ENCODE assay signal across 8 cellular contexts in genomic region chr18:72652990-72653593, GRCh38.
DNase-seq lines count a peak whose midpoint lies in the region; ATAC-seq and TF ChIP-seq lines count a peak whose summit lies in the region.

No MANE protein-coding gene starts in this region.

- H3K4me3 ChIP-seq in fibroblast of pulmonary artery (replicated peaks; ENCODE audit: low read depth, low read length), result no peak overlapping the region

- peak; percentile 93 for ATAC-seq in GM21515 (IDR thresholded peaks at IDR 0.05; ENCODE audit: unreplicated experiment)
- ATAC-seq in SK-N-SH treated with all-trans-retinoic acid at 6 μM for 48 hours, result peak; percentile 93

- DNase-seq in NCI-H2171 treated with DMSO at 0.1 percent for 48 hours (lab: John Stamatoyannopoulos, UW) (peak; percentile 16), NCI-H2171 (lab: John Stamatoyannopoulos, UW) (no peak), HK-2 (ENCODE audit: unreplicated experiment) (peak; percentile 27), fibroblast of pulmonary artery (ENCODE audit: low read depth) (peak; percentile 9), DMS153 (lab: John Stamatoyannopoulos, UW) (no peak)
- peak; percentile 22 for DNase-seq in stimulated activated CD4-positive, alpha-beta T cell treated with anti-CD3 and anti-CD28 coated beads, Interleukin-4, amount 100 ng/mL, for 1 hour

- peak; percentile 30 for TF ChIP-seq CTCF in fibroblast of pulmonary artery (IDR thresholded peaks at IDR 0.05; ENCODE audit: low read length, missing control alignments)

TF ChIP-seq in SK-N-SH treated with all-trans-retinoic acid at 6 μM for 48 hours, 23 proteins besides CTCF, POLR2A, EP300 and RAD21:
- TF ChIP-seq ARNTL (CRISPR knock-in tag; IDR thresholded peaks at IDR 0.05; ENCODE audit: borderline replicate concordance, low read depth), result no peak
- no peak for TF ChIP-seq ZNF8 (CRISPR knock-in tag; IDR thresholded peaks at IDR 0.05)
- no peak for TF ChIP-seq POU6F1 (CRISPR knock-in tag; IDR thresholded peaks at IDR 0.05; ENCODE audit: borderline replicate concordance, low read depth)
- no peak for TF ChIP-seq TSHZ2 (CRISPR knock-in tag; IDR thresholded peaks at IDR 0.05)
- no peak for TF ChIP-seq TCF4 (CRISPR knock-in tag; IDR thresholded peaks at IDR 0.05; ENCODE audit: borderline replicate concordance)
- TF ChIP-seq TOX (CRISPR knock-in tag; IDR thresholded peaks at IDR 0.05; ENCODE audit: borderline replicate concordance), result no peak
- no peak for TF ChIP-seq ZFP3 (CRISPR knock-in tag; IDR thresholded peaks at IDR 0.05)
- TF ChIP-seq CSDC2 (CRISPR knock-in tag; IDR thresholded peaks at IDR 0.05), result no peak
- TF ChIP-seq PPARA (CRISPR knock-in tag; IDR thresholded peaks at IDR 0.05; ENCODE audit: borderline replicate concordance), result no peak
- no peak for TF ChIP-seq ISL1 (CRISPR knock-in tag; IDR thresholded peaks at IDR 0.05)
- TF ChIP-seq, protein P1, sequence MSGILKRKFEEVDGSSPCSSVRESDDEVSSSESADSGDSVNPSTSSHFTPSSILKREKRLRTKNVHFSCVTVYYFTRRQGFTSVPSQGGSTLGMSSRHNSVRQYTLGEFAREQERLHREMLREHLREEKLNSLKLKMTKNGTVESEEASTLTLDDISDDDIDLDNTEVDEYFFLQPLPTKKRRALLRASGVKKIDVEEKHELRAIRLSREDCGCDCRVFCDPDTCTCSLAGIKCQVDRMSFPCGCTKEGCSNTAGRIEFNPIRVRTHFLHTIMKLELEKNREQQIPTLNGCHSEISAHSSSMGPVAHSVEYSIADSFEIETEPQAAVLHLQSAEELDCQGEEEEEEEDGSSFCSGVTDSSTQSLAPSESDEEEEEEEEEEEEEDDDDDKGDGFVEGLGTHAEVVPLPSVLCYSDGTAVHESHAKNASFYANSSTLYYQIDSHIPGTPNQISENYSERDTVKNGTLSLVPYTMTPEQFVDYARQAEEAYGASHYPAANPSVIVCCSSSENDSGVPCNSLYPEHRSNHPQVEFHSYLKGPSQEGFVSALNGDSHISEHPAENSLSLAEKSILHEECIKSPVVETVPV (CRISPR knock-in tag; IDR thresholded peaks at IDR 0.05), result no peak
- TF ChIP-seq ZNF70 (CRISPR knock-in tag; IDR thresholded peaks at IDR 0.05), result no peak
- TF ChIP-seq ZFP30 (CRISPR knock-in tag; IDR thresholded peaks at IDR 0.05), result no peak
- TF ChIP-seq GLIS3 (CRISPR knock-in tag; IDR thresholded peaks at IDR 0.05), result no peak
- no peak for TF ChIP-seq ZC3H10 (CRISPR knock-in tag; IDR thresholded peaks at IDR 0.05)
- no peak for TF ChIP-seq RARB (CRISPR knock-in tag; IDR thresholded peaks at IDR 0.05)
- TF ChIP-seq, protein P2, sequence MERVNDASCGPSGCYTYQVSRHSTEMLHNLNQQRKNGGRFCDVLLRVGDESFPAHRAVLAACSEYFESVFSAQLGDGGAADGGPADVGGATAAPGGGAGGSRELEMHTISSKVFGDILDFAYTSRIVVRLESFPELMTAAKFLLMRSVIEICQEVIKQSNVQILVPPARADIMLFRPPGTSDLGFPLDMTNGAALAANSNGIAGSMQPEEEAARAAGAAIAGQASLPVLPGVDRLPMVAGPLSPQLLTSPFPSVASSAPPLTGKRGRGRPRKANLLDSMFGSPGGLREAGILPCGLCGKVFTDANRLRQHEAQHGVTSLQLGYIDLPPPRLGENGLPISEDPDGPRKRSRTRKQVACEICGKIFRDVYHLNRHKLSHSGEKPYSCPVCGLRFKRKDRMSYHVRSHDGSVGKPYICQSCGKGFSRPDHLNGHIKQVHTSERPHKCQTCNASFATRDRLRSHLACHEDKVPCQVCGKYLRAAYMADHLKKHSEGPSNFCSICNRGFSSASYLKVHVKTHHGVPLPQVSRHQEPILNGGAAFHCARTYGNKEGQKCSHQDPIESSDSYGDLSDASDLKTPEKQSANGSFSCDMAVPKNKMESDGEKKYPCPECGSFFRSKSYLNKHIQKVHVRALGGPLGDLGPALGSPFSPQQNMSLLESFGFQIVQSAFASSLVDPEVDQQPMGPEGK (CRISPR knock-in tag; IDR thresholded peaks at IDR 0.05; ENCODE audit: borderline replicate concordance), result no peak
- no peak for TF ChIP-seq SNAI2 (CRISPR knock-in tag; IDR thresholded peaks at IDR 0.05)

Comparison
In these comparisons a context has a peak if more than half of its experiments do, and no peak if none do; other contexts are left out.
1. DNase-seq: peak in NCI-H2171 treated with DMSO at 0.1 percent for 48 hours (single experiment), HK-2 (single experiment), fibroblast of pulmonary artery (single experiment) and stimulated activated CD4-positive, alpha-beta T cell treated with anti-CD3 and anti-CD28 coated beads, Interleukin-4, amount 100 ng/mL, for 1 hour (single experiment); none in NCI-H2171 (single experiment) and DMS153 (single experiment).